23 cellular contexts compared by ENCODE assay signal in genomic region chr20:14310977-14311654, GRCh38. TPM values are rescaled to one million over a fixed set of nuclear protein-coding genes. Genes with fewer than 3 reads are reported as not detected.
"Had no signal": no experiment of that assay in that cellular context is flagged by ENCODE, and none has a peak within 500 bp of the region (broad histone marks: within the 10 kb centered on the region; RNA-seq: fewer than 3 reads in every experiment).

No MANE protein-coding gene starts in this region.

- H3K27me3 ChIP-seq: colonic mucosa, esophagus squamous epithelium, neutrophil, pancreas, right lobe of liver, stomach, thyroid gland, vagina had no signal

- H3K4me3 ChIP-seq: colonic mucosa, esophagus squamous epithelium, mucosa of descending colon, pancreas, right lobe of liver, smooth muscle cell, stomach, thyroid gland, vagina had no signal

- H3K4me1 ChIP-seq: colonic mucosa, esophagus squamous epithelium, pancreas, right lobe of liver, stomach, thyroid gland, vagina had no signal

- ATAC-seq: mucosa of descending colon; natural killer cell treated with Interleukin-12 subunit alpha and Interleukin-12 subunit beta and Interleukin-15 and Interleukin-18, amount 100 ng/mL, for 72 hours; pancreas; right lobe of liver; stimulated activated effector memory CD8-positive, alpha-beta T cell treated with anti-CD3 and anti-CD28 coated beads, Interleukin-12 subunit alpha, Interleukin-12 subunit beta, amount 100 ng/mL, for 72 hours had no signal

- H3K36me3 ChIP-seq: colonic mucosa, esophagus squamous epithelium, neutrophil, pancreas, right lobe of liver, stomach, thyroid gland, vagina had no signal

- H3K9me3 ChIP-seq: colonic mucosa, esophagus squamous epithelium, mucosa of descending colon, neutrophil, pancreas, right lobe of liver, stomach, thyroid gland, vagina had no signal

- H3K4me2 ChIP-seq: smooth muscle cell had no signal

- H3K27ac ChIP-seq: colonic mucosa, esophagus squamous epithelium, neutrophil, pancreas, right lobe of liver, stomach, thyroid gland, vagina had no signal

- DNase-seq: colonic mucosa; effector CD8-positive, alpha-beta T cell; erythroblast; esophagus squamous epithelium; foreskin melanocyte; hypothalamus; immature natural killer cell; mesenchymal stem cell; mucosa of descending colon; naive B cell; pancreas; right lobe of liver; stimulated activated CD4-positive, alpha-beta T cell treated with anti-CD3 and anti-CD28 coated beads, Interleukin-2, amount 100 ng/mL, for 24 hours; stimulated activated CD4-positive, alpha-beta T cell treated with anti-CD3 and anti-CD28 coated beads, Interleukin-4, amount 100 ng/mL, for 24 hours; stimulated activated naive CD4-positive, alpha-beta T cell treated with Interleukin-2 at 50 U/mL for 16 hours; stomach; thyroid gland; trophoblast cell had no signal

RNA-seq across cellular contexts. Expression of gene FLRT3, which starts 26.3 kb away (rescaled TPM):
- total RNA-seq: natural killer cell treated with Interleukin-12 subunit alpha and Interleukin-12 subunit beta and Interleukin-15 and Interleukin-18, amount 100 ng/mL, for 72 hours had no signal
- polyA plus RNA-seq: immature natural killer cell had no signal
